In genomic region chr14:34843011-34843554, GRCh38 we compare ENCODE assay signal across 1 cellular context.
TF ChIP-seq lines count a peak whose summit lies in the region.

No MANE protein-coding gene starts in this region.

TF ChIP-seq in GM12878, 131 proteins besides CTCF, POLR2A, EP300 and RAD21 (continued from another document):
- no peak for TF ChIP-seq NKRF (conservative IDR thresholded peaks at IDR 0.05)
- TF ChIP-seq NFYA (IDR thresholded peaks at IDR 0.05; ENCODE audit: borderline replicate concordance, low read depth, low read length): no peak
- peak; percentile 43; the same call in 1 of the 2 replicates for TF ChIP-seq ATF7 (IDR thresholded peaks at IDR 0.05; ENCODE audit: low read depth)
- TF ChIP-seq SMAD5 (IDR thresholded peaks at IDR 0.05; ENCODE audit: low read depth): no peak
- TF ChIP-seq CREM (IDR thresholded peaks at IDR 0.05; ENCODE audit: low read depth): peak; percentile 27; the same call in 1 of the 2 replicates
- TF ChIP-seq EED (IDR thresholded peaks at IDR 0.05; ENCODE audit: low read depth): 0 out of 2 replicates have a peak, but pooled peaks have one; percentile 45
- TF ChIP-seq, protein P1, sequence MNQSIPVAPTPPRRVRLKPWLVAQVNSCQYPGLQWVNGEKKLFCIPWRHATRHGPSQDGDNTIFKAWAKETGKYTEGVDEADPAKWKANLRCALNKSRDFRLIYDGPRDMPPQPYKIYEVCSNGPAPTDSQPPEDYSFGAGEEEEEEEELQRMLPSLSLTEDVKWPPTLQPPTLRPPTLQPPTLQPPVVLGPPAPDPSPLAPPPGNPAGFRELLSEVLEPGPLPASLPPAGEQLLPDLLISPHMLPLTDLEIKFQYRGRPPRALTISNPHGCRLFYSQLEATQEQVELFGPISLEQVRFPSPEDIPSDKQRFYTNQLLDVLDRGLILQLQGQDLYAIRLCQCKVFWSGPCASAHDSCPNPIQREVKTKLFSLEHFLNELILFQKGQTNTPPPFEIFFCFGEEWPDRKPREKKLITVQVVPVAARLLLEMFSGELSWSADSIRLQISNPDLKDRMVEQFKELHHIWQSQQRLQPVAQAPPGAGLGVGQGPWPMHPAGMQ (IDR thresholded peaks at IDR 0.05; ENCODE audit: borderline replicate concordance): no peak
- no peak for TF ChIP-seq NR2C1 (IDR thresholded peaks at IDR 0.05)
- no peak for TF ChIP-seq SPI1 (IDR thresholded peaks at IDR 0.05; ENCODE audit: borderline replicate concordance, insufficient read depth, low read depth, low read length)
- no peak for TF ChIP-seq RUNX3 (IDR thresholded peaks at IDR 0.05; ENCODE audit: low read length)
- TF ChIP-seq HDGF (IDR thresholded peaks at IDR 0.05): no peak
- 0 out of 2 replicates have a peak, but pooled peaks have one; percentile 22 for TF ChIP-seq BACH1 (IDR thresholded peaks at IDR 0.05; ENCODE audit: borderline replicate concordance)
- TF ChIP-seq ZNF217 (IDR thresholded peaks at IDR 0.05): no peak
- 0 out of 2 replicates have a peak, but pooled peaks have one; percentile 33 for TF ChIP-seq IKZF1 (conservative IDR thresholded peaks at IDR 0.05)
- TF ChIP-seq, protein P2, sequence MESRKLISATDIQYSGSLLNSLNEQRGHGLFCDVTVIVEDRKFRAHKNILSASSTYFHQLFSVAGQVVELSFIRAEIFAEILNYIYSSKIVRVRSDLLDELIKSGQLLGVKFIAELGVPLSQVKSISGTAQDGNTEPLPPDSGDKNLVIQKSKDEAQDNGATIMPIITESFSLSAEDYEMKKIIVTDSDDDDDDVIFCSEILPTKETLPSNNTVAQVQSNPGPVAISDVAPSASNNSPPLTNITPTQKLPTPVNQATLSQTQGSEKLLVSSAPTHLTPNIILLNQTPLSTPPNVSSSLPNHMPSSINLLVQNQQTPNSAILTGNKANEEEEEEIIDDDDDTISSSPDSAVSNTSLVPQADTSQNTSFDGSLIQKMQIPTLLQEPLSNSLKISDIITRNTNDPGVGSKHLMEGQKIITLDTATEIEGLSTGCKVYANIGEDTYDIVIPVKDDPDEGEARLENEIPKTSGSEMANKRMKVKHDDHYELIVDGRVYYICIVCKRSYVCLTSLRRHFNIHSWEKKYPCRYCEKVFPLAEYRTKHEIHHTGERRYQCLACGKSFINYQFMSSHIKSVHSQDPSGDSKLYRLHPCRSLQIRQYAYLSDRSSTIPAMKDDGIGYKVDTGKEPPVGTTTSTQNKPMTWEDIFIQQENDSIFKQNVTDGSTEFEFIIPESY (IDR thresholded peaks at IDR 0.05): no peak
- no peak for TF ChIP-seq YBX1 (IDR thresholded peaks at IDR 0.05)
- no peak for TF ChIP-seq CREB1 (IDR thresholded peaks at IDR 0.05; ENCODE audit: low read depth)
- no peak for TF ChIP-seq IRF4 (IDR thresholded peaks at IDR 0.05; ENCODE audit: low read depth, low read length)
- no peak for TF ChIP-seq SREBF2 (IDR thresholded peaks at IDR 0.05; ENCODE audit: low read length)
- TF ChIP-seq, protein P3, sequence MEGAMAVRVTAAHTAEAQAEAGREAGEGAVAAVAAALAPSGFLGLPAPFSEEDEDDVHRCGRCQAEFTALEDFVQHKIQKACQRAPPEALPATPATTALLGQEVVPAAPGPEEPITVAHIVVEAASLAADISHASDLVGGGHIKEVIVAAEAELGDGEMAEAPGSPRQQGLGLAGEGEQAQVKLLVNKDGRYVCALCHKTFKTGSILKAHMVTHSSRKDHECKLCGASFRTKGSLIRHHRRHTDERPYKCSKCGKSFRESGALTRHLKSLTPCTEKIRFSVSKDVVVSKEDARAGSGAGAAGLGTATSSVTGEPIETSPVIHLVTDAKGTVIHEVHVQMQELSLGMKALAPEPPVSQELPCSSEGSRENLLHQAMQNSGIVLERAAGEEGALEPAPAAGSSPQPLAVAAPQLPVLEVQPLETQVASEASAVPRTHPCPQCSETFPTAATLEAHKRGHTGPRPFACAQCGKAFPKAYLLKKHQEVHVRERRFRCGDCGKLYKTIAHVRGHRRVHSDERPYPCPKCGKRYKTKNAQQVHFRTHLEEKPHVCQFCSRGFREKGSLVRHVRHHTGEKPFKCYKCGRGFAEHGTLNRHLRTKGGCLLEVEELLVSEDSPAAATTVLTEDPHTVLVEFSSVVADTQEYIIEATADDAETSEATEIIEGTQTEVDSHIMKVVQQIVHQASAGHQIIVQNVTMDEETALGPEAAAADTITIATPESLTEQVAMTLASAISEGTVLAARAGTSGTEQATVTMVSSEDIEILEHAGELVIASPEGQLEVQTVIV (IDR thresholded peaks at IDR 0.05; ENCODE audit: borderline replicate concordance, partially characterized antibody): no peak
- no peak for TF ChIP-seq GATAD2B (conservative IDR thresholded peaks at IDR 0.05; ENCODE audit: low read depth)
- no peak for TF ChIP-seq MTA2 (IDR thresholded peaks at IDR 0.05; ENCODE audit: low read depth)
- no peak for TF ChIP-seq ZZZ3 (IDR thresholded peaks at IDR 0.05; ENCODE audit: control insufficient read depth, insufficient read length, low read depth)
- no peak for TF ChIP-seq USF1 (IDR thresholded peaks at IDR 0.05; ENCODE audit: borderline replicate concordance, extremely low read length, insufficient read depth, low read depth, low read length)
- TF ChIP-seq ZBED1 (IDR thresholded peaks at IDR 0.05; ENCODE audit: borderline replicate concordance): no peak
- TF ChIP-seq PAX5 (IDR thresholded peaks at IDR 0.05; ENCODE audit: borderline replicate concordance, low read depth, low read length): no peak
- TF ChIP-seq ZNF622 (IDR thresholded peaks at IDR 0.05): no peak
- no peak for TF ChIP-seq USF2 (IDR thresholded peaks at IDR 0.05; ENCODE audit: borderline replicate concordance, low read depth, low read length)
- TF ChIP-seq BHLHE40 (IDR thresholded peaks at IDR 0.05; ENCODE audit: borderline replicate concordance in 1 of 2, low read depth in 2 of 2, low read length in 1 of 2): peak in 1 of 2 experiments; percentile 27; a peak in 1 of 4 replicates
- TF ChIP-seq, protein P4, sequence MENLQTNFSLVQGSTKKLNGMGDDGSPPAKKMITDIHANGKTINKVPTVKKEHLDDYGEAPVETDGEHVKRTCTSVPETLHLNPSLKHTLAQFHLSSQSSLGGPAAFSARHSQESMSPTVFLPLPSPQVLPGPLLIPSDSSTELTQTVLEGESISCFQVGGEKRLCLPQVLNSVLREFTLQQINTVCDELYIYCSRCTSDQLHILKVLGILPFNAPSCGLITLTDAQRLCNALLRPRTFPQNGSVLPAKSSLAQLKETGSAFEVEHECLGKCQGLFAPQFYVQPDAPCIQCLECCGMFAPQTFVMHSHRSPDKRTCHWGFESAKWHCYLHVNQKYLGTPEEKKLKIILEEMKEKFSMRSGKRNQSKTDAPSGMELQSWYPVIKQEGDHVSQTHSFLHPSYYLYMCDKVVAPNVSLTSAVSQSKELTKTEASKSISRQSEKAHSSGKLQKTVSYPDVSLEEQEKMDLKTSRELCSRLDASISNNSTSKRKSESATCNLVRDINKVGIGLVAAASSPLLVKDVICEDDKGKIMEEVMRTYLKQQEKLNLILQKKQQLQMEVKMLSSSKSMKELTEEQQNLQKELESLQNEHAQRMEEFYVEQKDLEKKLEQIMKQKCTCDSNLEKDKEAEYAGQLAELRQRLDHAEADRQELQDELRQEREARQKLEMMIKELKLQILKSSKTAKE (IDR thresholded peaks at IDR 0.05; ENCODE audit: low read depth, poor library complexity, severe bottlenecking): peak; percentile 28
- peak; percentile 15 to 47; a peak in 1 of 4 replicates for TF ChIP-seq IKZF2 (IDR thresholded peaks at IDR 0.05)
- no peak for TF ChIP-seq ZNF687 (IDR thresholded peaks at IDR 0.05)
